Comparison of ENCODE assay signal across 21 cellular contexts in the genomic region with DNA sequence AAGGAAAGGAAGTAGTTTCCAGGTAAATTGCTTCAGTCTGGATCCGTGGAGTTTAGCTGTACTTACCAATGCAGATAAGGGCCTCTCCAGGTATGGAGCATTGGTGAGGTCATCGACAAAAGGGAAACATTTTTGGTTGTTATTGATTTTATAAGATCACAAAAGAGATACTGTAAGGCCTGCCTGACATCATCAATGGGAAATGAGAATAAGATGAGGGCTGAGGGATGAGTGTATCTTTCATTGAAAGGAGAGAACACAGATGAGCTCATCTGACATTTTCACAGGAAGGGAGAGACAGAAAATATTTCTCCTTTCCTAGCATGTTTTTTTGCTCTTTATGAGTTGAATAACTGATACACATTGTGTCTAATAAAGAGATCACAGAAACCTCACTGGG.
"Had no signal": no experiment of that assay in that cellular context is flagged by ENCODE, and none has a peak within 500 bp of the region (broad histone marks: within the 10 kb centered on the region; RNA-seq: fewer than 3 reads in every experiment).

No MANE protein-coding gene starts in this region.

- H3K4me1 ChIP-seq: breast epithelium, gastrocnemius medialis, prostate gland, upper lobe of left lung had no signal

- H3K9me3 ChIP-seq: breast epithelium, gastrocnemius medialis, prostate gland, upper lobe of left lung had no signal

- H3K36me3 ChIP-seq: breast epithelium, gastrocnemius medialis, prostate gland, upper lobe of left lung had no signal

- H3K4me3 Mint-ChIP-seq: activated B cell treated with CpG ODN at 0.5 μM for 24 hours; activated CD4-positive, alpha-beta T cell treated with anti-CD3 and anti-CD28 coated beads, Interleukin-2, amount 10 ng/mL, durations not matched to agents 24 days and 14 days; activated CD8-positive, alpha-beta T cell treated with anti-CD3 and anti-CD28 coated beads, Interleukin-2, amount 10 ng/mL, durations not matched to agents 7 days and 5 days; activated naive CD8-positive, alpha-beta T cell treated with anti-CD3 and anti-CD28 coated beads, Interleukin-2, amount 10 ng/mL, durations not matched to agents 7 days and 5 days; activated T-helper 1 cell treated with anti-CD3 and anti-CD28 coated beads, Interleukin-12 subunit alpha, Interleukin-12 subunit beta, Interleukin-2, Interleukin-4 antibody, amounts not matched to agents 30 ng/mL and 10 ng/mL and 1 ng/mL, durations not matched to agents 14 hours and 24 hours and 36 hours; immature natural killer cell; natural killer cell treated with Interleukin-12 subunit alpha and Interleukin-12 subunit beta and Interleukin-15 and Interleukin-18, amount 100 ng/mL, for 72 hours; stimulated activated naive CD8-positive, alpha-beta T cell treated with anti-CD3 and anti-CD28 coated beads, Interleukin-15, Interleukin-2, amounts not matched to agents 100 ng/mL and 50 ng/mL, for 24 hours; T-helper 2 cell treated with Interferon-gamma antibody and Interleukin-4, amounts not matched to agents 5 μg/mL and 100 μg/mL, for 36 hours had no signal

- H3K36me3 Mint-ChIP-seq: activated naive CD8-positive, alpha-beta T cell treated with anti-CD3 and anti-CD28 coated beads, Interleukin-2, amount 10 ng/mL, durations not matched to agents 7 days and 5 days; immature natural killer cell; natural killer cell treated with Interleukin-12 subunit alpha and Interleukin-12 subunit beta and Interleukin-15 and Interleukin-18, amount 100 ng/mL, for 72 hours had no signal

- H3K4me3 ChIP-seq: breast epithelium, gastrocnemius medialis, heart left ventricle, prostate gland, upper lobe of left lung had no signal

- H3K27me3 ChIP-seq: breast epithelium, gastrocnemius medialis, heart left ventricle, upper lobe of left lung had no signal

- H3K27ac Mint-ChIP-seq: activated B cell treated with CpG ODN at 0.5 μM for 24 hours; activated CD4-positive, alpha-beta T cell treated with anti-CD3 and anti-CD28 coated beads, Interleukin-2, amount 10 ng/mL, durations not matched to agents 24 days and 14 days; activated CD8-positive, alpha-beta T cell treated with anti-CD3 and anti-CD28 coated beads, Interleukin-2, amount 10 ng/mL, durations not matched to agents 7 days and 5 days; activated naive CD8-positive, alpha-beta T cell treated with anti-CD3 and anti-CD28 coated beads, Interleukin-2, amount 10 ng/mL, durations not matched to agents 7 days and 5 days; activated T-helper 1 cell treated with anti-CD3 and anti-CD28 coated beads, Interleukin-12 subunit alpha, Interleukin-12 subunit beta, Interleukin-2, Interleukin-4 antibody, amounts not matched to agents 30 ng/mL and 10 ng/mL and 1 ng/mL, durations not matched to agents 14 hours and 24 hours and 36 hours; immature natural killer cell; natural killer cell treated with Interleukin-12 subunit alpha and Interleukin-12 subunit beta and Interleukin-15 and Interleukin-18, amount 100 ng/mL, for 72 hours; stimulated activated naive CD8-positive, alpha-beta T cell treated with anti-CD3 and anti-CD28 coated beads, Interleukin-15, Interleukin-2, amounts not matched to agents 100 ng/mL and 50 ng/mL, for 24 hours; T-helper 2 cell treated with Interferon-gamma antibody and Interleukin-4, amounts not matched to agents 5 μg/mL and 100 μg/mL, for 36 hours had no signal

- ATAC-seq: activated CD8-positive, alpha-beta T cell treated with anti-CD3 and anti-CD28 coated beads, Interleukin-2, amount 10 ng/mL, durations not matched to agents 7 days and 5 days; gastrocnemius medialis; heart left ventricle; natural killer cell treated with Interleukin-12 subunit alpha and Interleukin-12 subunit beta and Interleukin-15 and Interleukin-18, amount 100 ng/mL, for 72 hours; right cardiac atrium had no signal

- H3K27me3 Mint-ChIP-seq: activated B cell treated with CpG ODN at 0.5 μM for 24 hours; activated CD4-positive, alpha-beta T cell treated with anti-CD3 and anti-CD28 coated beads, Interleukin-2, amount 10 ng/mL, durations not matched to agents 24 days and 14 days; stimulated activated naive CD8-positive, alpha-beta T cell treated with anti-CD3 and anti-CD28 coated beads, Interleukin-15, Interleukin-2, amounts not matched to agents 100 ng/mL and 50 ng/mL, for 24 hours had no signal

- DNase-seq: activated B cell treated with CpG ODN at 0.5 μM for 24 hours; activated CD4-positive, alpha-beta T cell treated with anti-CD3 and anti-CD28 coated beads, Interleukin-2, amount 10 ng/mL, durations not matched to agents 24 days and 14 days; activated CD8-positive, alpha-beta memory T cell treated with anti-CD3 and anti-CD28 coated beads, Interleukin-2, amount 50 U/mL, for 4 hours; activated CD8-positive, alpha-beta T cell treated with anti-CD3 and anti-CD28 coated beads, Interleukin-2, amount 10 ng/mL, durations not matched to agents 7 days and 5 days; activated naive CD8-positive, alpha-beta T cell treated with anti-CD3 and anti-CD28 coated beads, Interleukin-2, amount 10 ng/mL, durations not matched to agents 7 days and 5 days; anterior cingulate cortex; cerebellar nuclear complex; effector CD8-positive, alpha-beta T cell; gastrocnemius medialis; heart left ventricle; immature natural killer cell; mesenchymal stem cell; occipital lobe; right cardiac atrium; upper lobe of left lung had no signal

- H3K27ac ChIP-seq: breast epithelium, gastrocnemius medialis, heart left ventricle, prostate gland, upper lobe of left lung had no signal

- H3K4me1 Mint-ChIP-seq: activated B cell treated with CpG ODN at 0.5 μM for 24 hours; activated CD4-positive, alpha-beta T cell treated with anti-CD3 and anti-CD28 coated beads, Interleukin-2, amount 10 ng/mL, durations not matched to agents 24 days and 14 days; immature natural killer cell had no signal

- H3K9me3 Mint-ChIP-seq: activated CD4-positive, alpha-beta T cell treated with anti-CD3 and anti-CD28 coated beads, Interleukin-2, amount 10 ng/mL, durations not matched to agents 24 days and 14 days; activated naive CD8-positive, alpha-beta T cell treated with anti-CD3 and anti-CD28 coated beads, Interleukin-2, amount 10 ng/mL, durations not matched to agents 7 days and 5 days; activated T-helper 1 cell treated with anti-CD3 and anti-CD28 coated beads, Interleukin-12 subunit alpha, Interleukin-12 subunit beta, Interleukin-2, Interleukin-4 antibody, amounts not matched to agents 30 ng/mL and 10 ng/mL and 1 ng/mL, durations not matched to agents 14 hours and 24 hours and 36 hours; natural killer cell treated with Interleukin-12 subunit alpha and Interleukin-12 subunit beta and Interleukin-15 and Interleukin-18, amount 100 ng/mL, for 72 hours; T-helper 2 cell treated with Interferon-gamma antibody and Interleukin-4, amounts not matched to agents 5 μg/mL and 100 μg/mL, for 36 hours had no signal
